24 cellular contexts compared by ENCODE assay signal in the genomic region with DNA sequence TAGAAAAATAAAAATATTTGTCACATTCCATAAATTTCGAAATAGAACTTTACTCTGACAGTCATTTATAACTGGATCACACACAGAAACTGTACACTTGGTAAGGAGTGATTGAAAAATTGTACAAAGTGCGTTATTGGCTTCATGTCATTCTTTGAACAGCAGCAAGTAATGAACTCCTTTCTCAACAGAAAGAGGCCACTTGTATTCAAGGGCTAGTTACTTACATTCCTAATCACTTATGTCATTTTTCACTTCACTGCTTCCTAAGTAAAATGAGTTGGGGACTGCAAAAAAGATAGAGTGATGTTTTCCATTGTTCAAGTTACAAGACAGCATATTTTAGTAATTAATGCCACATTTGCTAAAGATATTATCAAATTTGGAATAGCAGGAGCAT.
A peak's percentile ranks its signal among the peaks of the same experiment; 100 is the strongest.
DNase-seq lines count a peak whose midpoint lies in the region; ATAC-seq lines count a peak whose summit lies in the region.
"Had no signal": no experiment of that assay in that cellular context is flagged by ENCODE, and none has a peak within 500 bp of the region (broad histone marks: within the 10 kb centered on the region; RNA-seq: fewer than 3 reads in every experiment).

No MANE protein-coding gene starts in this region.

- DNase-seq in DMS79 treated with DMSO at 0.1 percent for 48 hours (lab: John Stamatoyannopoulos, UW), result peak; percentile 16
- peak; percentile 64 for DNase-seq in astrocyte of the hippocampus (ENCODE audit: low read depth, low spot score)
- DNase-seq in medulla oblongata (ENCODE audit: extremely low spot score), result peak; percentile 7
- peak; percentile 20 for DNase-seq in retina
- DNase-seq in amygdala (lab: John Stamatoyannopoulos, UW), result no peak
- no peak for DNase-seq in KG1 (lab: John Stamatoyannopoulos, UW)
- DNase-seq: activated CD4-positive, alpha-beta T cell treated with anti-CD3 and anti-CD28 coated beads, Interleukin-2, amount 50 U/mL, for 4 hours; activated CD4-positive, CD25-positive, alpha-beta regulatory T cell; activated naive CD4-positive, alpha-beta T cell; activated T-cell treated with anti-CD3 and anti-CD28 coated beads, Interleukin-2, amount 50 U/mL, for 72 hours; adrenal gland; CD8-positive, alpha-beta memory T cell; DMS 273 treated with DMSO at 0.1 percent for 48 hours; HCEC 1CT; hippocampal formation; Karpas-422; NCI-H2029; NCI-H69; PC-3; small intestine; stimulated activated naive CD4-positive, alpha-beta T cell had no signal

- ATAC-seq in HG02798 (IDR thresholded peaks at IDR 0.05; ENCODE audit: poor library complexity, unreplicated experiment), result no peak
- ATAC-seq: activated T-cell treated with anti-CD3 and anti-CD28 coated beads, Interleukin-2, amount 50 U/mL, for 72 hours; HepG2; left lobe of liver; PC-3 had no signal

Comparison
In these comparisons a context has a peak if more than half of its experiments do, and no peak if none do; other contexts are left out.
1. DNase-seq: peak in DMS79 treated with DMSO at 0.1 percent for 48 hours (single experiment), astrocyte of the hippocampus (single experiment), medulla oblongata (single experiment) and retina (single experiment); none in amygdala (0 of 56) and KG1 (single experiment).